In the genomic region with DNA sequence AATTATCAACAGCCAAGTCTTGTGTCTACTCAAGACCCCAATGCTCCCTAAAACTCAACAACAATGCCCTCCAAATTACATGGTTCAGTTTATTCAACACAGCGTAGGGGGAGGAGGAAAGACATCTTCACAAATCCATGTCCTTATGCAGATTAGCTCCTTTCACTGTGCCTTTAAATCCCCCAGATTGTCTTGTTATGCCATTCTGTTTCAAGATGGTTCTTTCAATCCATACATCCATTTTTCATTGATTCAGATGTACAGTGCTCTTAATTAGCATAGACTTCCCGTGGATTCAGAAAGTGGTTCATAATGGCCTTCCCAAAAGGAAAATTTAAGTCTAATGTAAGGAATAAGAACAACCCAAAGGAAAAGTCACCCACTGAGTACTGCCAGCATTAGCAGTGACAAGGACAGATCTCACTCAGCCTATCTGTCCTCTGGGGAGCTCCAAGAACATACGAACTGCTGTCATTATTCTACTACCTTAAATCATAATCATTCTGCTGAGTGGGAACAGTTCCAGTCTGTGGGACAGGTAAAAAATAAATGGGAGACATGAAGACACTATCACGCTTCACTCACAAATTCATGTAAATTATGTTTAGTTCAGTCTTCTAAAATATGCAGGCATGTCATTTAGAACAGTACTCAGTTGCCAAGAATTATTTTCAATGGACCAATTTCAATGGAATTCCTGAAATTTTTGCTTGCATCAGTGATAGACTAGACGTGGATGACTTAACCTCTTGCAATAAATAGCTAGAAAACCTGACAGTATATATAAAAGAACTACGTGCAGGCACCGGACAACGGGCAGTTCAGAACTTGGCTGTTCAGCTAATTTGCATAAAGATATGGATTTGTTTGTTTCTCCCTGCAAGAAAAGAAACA, we compare ENCODE assay signal across 15 cellular contexts. TPM values are rescaled to one million over a fixed set of nuclear protein-coding genes. Genes with fewer than 3 reads are reported as not detected.
DNase-seq lines count a peak whose midpoint lies in the region; ATAC-seq and TF ChIP-seq lines count a peak whose summit lies in the region.
"Had no signal": no experiment of that assay in that cellular context is flagged by ENCODE, and none has a peak within 500 bp of the region (broad histone marks: within the 10 kb centered on the region; RNA-seq: fewer than 3 reads in every experiment).

No MANE protein-coding gene starts in this region.

- TF ChIP-seq CTCF in activated CD8-positive, alpha-beta T cell treated with anti-CD3 and anti-CD28 coated beads for 36 hours (IDR thresholded peaks at IDR 0.05): no peak

- no peak for DNase-seq in activated naive CD8-positive, alpha-beta T cell treated with anti-CD3 and anti-CD28 coated beads for 36 hours
- DNase-seq in activated CD8-positive, alpha-beta T cell treated with anti-CD3 and anti-CD28 coated beads for 36 hours: no peak
- DNase-seq in fibroblast of the conjunctiva (ENCODE audit: low read depth) (peak; percentile 59), NCI-H1105 treated with DMSO at 0.1 percent for 48 hours (lab: John Stamatoyannopoulos, UW) (no peak), NCI-H446 treated with DMSO at 0.1 percent for 48 hours (lab: John Stamatoyannopoulos, UW) (no peak)
- no peak for DNase-seq in stimulated activated effector memory CD8-positive, alpha-beta T cell treated with anti-CD3 and anti-CD28 coated beads, Interleukin-12 subunit alpha, Interleukin-12 subunit beta, amount 100 ng/mL, for 72 hours (ENCODE audit: low spot score in 2 of 2)
- DNase-seq: KBM-7; NCI-H510A treated with DMSO at 0.1 percent for 48 hours; stimulated activated CD4-positive, alpha-beta T cell treated with anti-CD3 and anti-CD28 coated beads, Interleukin-4, amount 100 ng/mL, for 4 hours; thyroid gland had no signal

- POLR2A ChIA-PET in activated CD8-positive, alpha-beta T cell treated with anti-CD3 and anti-CD28 coated beads for 36 hours (lab: Charles Lee): interaction anchor here (0.8 kb wide), 1 partner anchor 60 kb away, joined by 3 read pairs; no protein-coding TSS in a partner anchor

- H3K4me3 Mint-ChIP-seq in activated naive CD8-positive, alpha-beta T cell: no peak overlapping the region
- no peak overlapping the region for H3K4me3 Mint-ChIP-seq in activated naive CD8-positive, alpha-beta T cell treated with anti-CD3 and anti-CD28 coated beads for 36 hours
- H3K4me3 Mint-ChIP-seq in activated CD8-positive, alpha-beta T cell treated with anti-CD3 and anti-CD28 coated beads for 36 hours: no peak overlapping the region
- no peak overlapping the region for H3K4me3 Mint-ChIP-seq in stimulated activated effector memory CD8-positive, alpha-beta T cell treated with anti-CD3 and anti-CD28 coated beads, Interleukin-12 subunit alpha, Interleukin-12 subunit beta, amount 100 ng/mL, for 72 hours
- H3K4me3 Mint-ChIP-seq: neural crest cell had no signal

- CTCF ChIA-PET in activated CD8-positive, alpha-beta T cell treated with anti-CD3 and anti-CD28 coated beads for 36 hours (lab: Charles Lee): interaction anchor here (1.0 to 1.4 kb wide), 2 partner anchors 13 to 247 kb away, joined by 3 to 6 read pairs; no protein-coding TSS in a partner anchor

- intact Hi-C loops in activated CD8-positive, alpha-beta T cell treated with anti-CD3 and anti-CD28 coated beads for 36 hours (cut with micrococcal nuclease): no loop called here

- H3K4me1 Mint-ChIP-seq in activated naive CD8-positive, alpha-beta T cell (ENCODE audit: low read depth): peaks cover 24% of the 10 kb centered on the region
- peaks cover 14% of the 10 kb centered on the region for H3K4me1 Mint-ChIP-seq in activated naive CD8-positive, alpha-beta T cell treated with anti-CD3 and anti-CD28 coated beads for 36 hours
- peaks cover 41% of the 10 kb centered on the region for H3K4me1 Mint-ChIP-seq in activated CD8-positive, alpha-beta T cell treated with anti-CD3 and anti-CD28 coated beads for 36 hours (ENCODE audit: low read depth)
- peaks cover 55% of the 10 kb centered on the region for H3K4me1 Mint-ChIP-seq in stimulated activated effector memory CD8-positive, alpha-beta T cell treated with anti-CD3 and anti-CD28 coated beads, Interleukin-12 subunit alpha, Interleukin-12 subunit beta, amount 100 ng/mL, for 72 hours

- no peak for ATAC-seq in activated CD8-positive, alpha-beta T cell treated with anti-CD3 and anti-CD28 coated beads for 36 hours
- no peak for ATAC-seq in stimulated activated effector memory CD8-positive, alpha-beta T cell treated with anti-CD3 and anti-CD28 coated beads, Interleukin-12 subunit alpha, Interleukin-12 subunit beta, amount 100 ng/mL, for 72 hours
- ATAC-seq in HG02798 (IDR thresholded peaks at IDR 0.05; ENCODE audit: poor library complexity, unreplicated experiment): no peak

- peak overlapping the region; percentile 50 for H3K27ac Mint-ChIP-seq in activated naive CD8-positive, alpha-beta T cell
- H3K27ac Mint-ChIP-seq in activated naive CD8-positive, alpha-beta T cell treated with anti-CD3 and anti-CD28 coated beads for 36 hours: no peak overlapping the region
- H3K27ac Mint-ChIP-seq in activated CD8-positive, alpha-beta T cell treated with anti-CD3 and anti-CD28 coated beads for 36 hours: peak overlapping the region; percentile 56
- H3K27ac Mint-ChIP-seq in stimulated activated effector memory CD8-positive, alpha-beta T cell treated with anti-CD3 and anti-CD28 coated beads, Interleukin-12 subunit alpha, Interleukin-12 subunit beta, amount 100 ng/mL, for 72 hours: peak overlapping the region; percentile 46

- no peaks in the 10 kb centered on the region for H3K27me3 Mint-ChIP-seq in activated naive CD8-positive, alpha-beta T cell
- no peaks in the 10 kb centered on the region for H3K27me3 Mint-ChIP-seq in activated naive CD8-positive, alpha-beta T cell treated with anti-CD3 and anti-CD28 coated beads for 36 hours
- no peaks in the 10 kb centered on the region for H3K27me3 Mint-ChIP-seq in activated CD8-positive, alpha-beta T cell treated with anti-CD3 and anti-CD28 coated beads for 36 hours

- H3K36me3 Mint-ChIP-seq in activated naive CD8-positive, alpha-beta T cell: peaks cover 32% of the 10 kb centered on the region
- peaks cover 37% of the 10 kb centered on the region for H3K36me3 Mint-ChIP-seq in activated naive CD8-positive, alpha-beta T cell treated with anti-CD3 and anti-CD28 coated beads for 36 hours
- peaks cover 43% of the 10 kb centered on the region for H3K36me3 Mint-ChIP-seq in activated CD8-positive, alpha-beta T cell treated with anti-CD3 and anti-CD28 coated beads for 36 hours (ENCODE audit: low read depth)
- H3K36me3 Mint-ChIP-seq in stimulated activated effector memory CD8-positive, alpha-beta T cell treated with anti-CD3 and anti-CD28 coated beads, Interleukin-12 subunit alpha, Interleukin-12 subunit beta, amount 100 ng/mL, for 72 hours: peaks cover 52% of the 10 kb centered on the region

- no peaks in the 10 kb centered on the region for H3K9me3 Mint-ChIP-seq in activated naive CD8-positive, alpha-beta T cell (ENCODE audit: low read depth)
- no peaks in the 10 kb centered on the region for H3K9me3 Mint-ChIP-seq in activated naive CD8-positive, alpha-beta T cell treated with anti-CD3 and anti-CD28 coated beads for 36 hours
- no peaks in the 10 kb centered on the region for H3K9me3 Mint-ChIP-seq in activated CD8-positive, alpha-beta T cell treated with anti-CD3 and anti-CD28 coated beads for 36 hours
- H3K9me3 Mint-ChIP-seq in stimulated activated effector memory CD8-positive, alpha-beta T cell treated with anti-CD3 and anti-CD28 coated beads, Interleukin-12 subunit alpha, Interleukin-12 subunit beta, amount 100 ng/mL, for 72 hours: no peaks in the 10 kb centered on the region

RNA-seq across cellular contexts. Expression of gene RNU4ATAC, which starts 58.9 kb away (rescaled TPM):
- total RNA-seq in activated naive CD8-positive, alpha-beta T cell treated with anti-CD3 and anti-CD28 coated beads for 36 hours: not detected
- total RNA-seq in activated CD8-positive, alpha-beta T cell treated with anti-CD3 and anti-CD28 coated beads for 36 hours: not detected
- total RNA-seq: activated CD8-positive, alpha-beta memory T cell treated with anti-CD3 and anti-CD28 coated beads for 36 hours; neural crest cell; T-helper 1 cell treated with Interleukin-12 subunit alpha and Interleukin-12 subunit beta and Interleukin-4 antibody, amounts not matched to agents 30 ng/mL and 1 ng/mL, for 36 hours; thyroid gland had no signal
